11 cellular contexts compared by ENCODE assay signal in the genomic region with DNA sequence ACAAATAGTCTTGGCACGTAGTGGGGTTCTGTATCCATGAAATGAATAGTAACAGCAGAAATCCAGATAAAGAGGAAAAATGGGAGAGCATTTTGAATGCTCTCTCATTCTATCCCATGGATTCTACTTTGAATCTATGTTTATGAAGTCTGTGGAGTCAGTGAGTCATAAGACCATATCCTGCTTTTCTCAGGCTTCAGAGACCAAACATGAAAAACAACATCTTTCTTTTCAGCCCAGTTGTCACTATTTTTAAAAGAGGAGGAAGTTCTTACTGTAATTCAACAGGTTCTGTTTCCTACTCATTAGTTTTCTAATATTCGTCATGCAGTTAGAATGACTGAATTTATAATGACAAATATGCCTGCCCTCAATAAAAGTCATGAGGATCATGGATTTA. TPM values are rescaled to one million over a fixed set of nuclear protein-coding genes. Genes with fewer than 3 reads are reported as not detected.
DNase-seq lines count a peak whose midpoint lies in the region; FAIRE-seq and TF ChIP-seq lines count a peak whose summit lies in the region.
"Had no signal": no experiment of that assay in that cellular context is flagged by ENCODE, and none has a peak within 500 bp of the region (broad histone marks: within the 10 kb centered on the region; RNA-seq: fewer than 3 reads in every experiment).

No MANE protein-coding gene starts in this region.

- H3K79me1 ChIP-seq in mesenchymal stem cell (replicated peaks; ENCODE audit: low read length, poor library complexity, severe bottlenecking), result no peaks in the 10 kb centered on the region

- no peak overlapping the region for H3K4me2 ChIP-seq in mesenchymal stem cell (ENCODE audit: low read length, poor library complexity, severe bottlenecking)

- no peak overlapping the region for H2BK120ac ChIP-seq in mesenchymal stem cell (ENCODE audit: low read depth, low read length)

- no peak overlapping the region for H2AFZ ChIP-seq in mesenchymal stem cell (ENCODE audit: low read depth, low read length)

- H2BK5ac ChIP-seq in mesenchymal stem cell (ENCODE audit: low read depth, low read length, poor library complexity, severe bottlenecking), result no peak overlapping the region

- 75% methylated on average over 1 of the region's 2 CpGs for WGBS in mesenchymal stem cell

- H3K36me3 ChIP-seq in mesenchymal stem cell (ENCODE audit: control insufficient read depth in 1 of 2, insufficient read depth in 2 of 2, low read depth in 1 of 2, low read length in 2 of 2), result no peaks in the 10 kb centered on the region
- H3K36me3 ChIP-seq: neutrophil had no signal

- peak; percentile 21 for DNase-seq in AG20443 (ENCODE audit: low spot score)
- peak; percentile 52 for DNase-seq in HCEC 1CT
- DNase-seq in cardiac fibroblast (ENCODE audit: low read depth in 2 of 2), result peak; percentile 21 to 38
- DNase-seq in mesenchymal stem cell, result peak; percentile 46
- no peak for DNase-seq in pons (ENCODE audit: low spot score)
- no peak for DNase-seq in RPMI8226
- no peak for DNase-seq in HTR-8/SVneo (ENCODE audit: insufficient read length, low spot score)
- no peak for DNase-seq in islet precursor cell
- DNase-seq: activated CD4-positive, alpha-beta T cell treated with anti-CD3 and anti-CD28 coated beads for 1 hour; body of pancreas had no signal

- H3K4me3 ChIP-seq in cardiac fibroblast (replicated peaks in 1 of 2; ENCODE audit: low read depth in 2 of 2, low read length in 2 of 2) (no peak overlapping the region), mesenchymal stem cell (ENCODE audit: insufficient read depth in 1 of 2, low read depth in 1 of 2, low read length in 2 of 2) (no peak overlapping the region)
- H3K4me3 ChIP-seq: body of pancreas had no signal

- H3K14ac ChIP-seq in mesenchymal stem cell (ENCODE audit: low read length in 2 of 2), result no peak overlapping the region

- no peak overlapping the region for H3K9ac ChIP-seq in mesenchymal stem cell (ENCODE audit: low read length)

- H3K23ac ChIP-seq in mesenchymal stem cell (ENCODE audit: low read length in 2 of 2), result no peak overlapping the region

- H4K91ac ChIP-seq in mesenchymal stem cell (ENCODE audit: low read length), result no peak overlapping the region

- no peaks in the 10 kb centered on the region for H3K9me3 ChIP-seq in mesenchymal stem cell (ENCODE audit: control insufficient read depth, low read length)
- H3K9me3 ChIP-seq: body of pancreas, neutrophil had no signal

- H2BK15ac ChIP-seq in mesenchymal stem cell (ENCODE audit: low read depth, poor library complexity, severe bottlenecking), result no peak overlapping the region

- no peak overlapping the region for H3K18ac ChIP-seq in mesenchymal stem cell (ENCODE audit: low read depth in 1 of 2, low read length in 2 of 2)

- FAIRE-seq in HTR-8/SVneo (lab: Jason Lieb, UNC), result no peak

- peak overlapping the region; percentile 93 for H3K27ac ChIP-seq in mesenchymal stem cell (ENCODE audit: low read length, poor library complexity, severe bottlenecking)
- H3K27ac ChIP-seq: body of pancreas, neutrophil had no signal

- H3K4me1 ChIP-seq in mesenchymal stem cell (ENCODE audit: control insufficient read depth, insufficient read depth, low read depth, low read length), result peaks cover 5% of the 10 kb centered on the region

- H3K4ac ChIP-seq in mesenchymal stem cell (ENCODE audit: low read depth in 1 of 2, low read length in 2 of 2), result no peak overlapping the region

- peak overlapping the region; percentile 90 for H2AK5ac ChIP-seq in mesenchymal stem cell (ENCODE audit: low read length, severe bottlenecking)

- no peak for TF ChIP-seq CTCF in cardiac fibroblast (IDR thresholded peaks at IDR 0.05; ENCODE audit: low read depth, low read length)

- H4K8ac ChIP-seq in mesenchymal stem cell (ENCODE audit: low read length), result no peak overlapping the region

- no peaks in the 10 kb centered on the region for H3K27me3 ChIP-seq in mesenchymal stem cell (ENCODE audit: control insufficient read depth in 1 of 2, insufficient read depth in 1 of 2, low read length in 2 of 2)
- H3K27me3 ChIP-seq: body of pancreas, neutrophil had no signal

- H2BK12ac ChIP-seq in mesenchymal stem cell (ENCODE audit: low read length in 2 of 2), result no peak overlapping the region

RNA-seq across cellular contexts. Expression of a gene that starts 39.4 kb away (rescaled TPM):
- polyA plus RNA-seq in mesenchymal stem cell (2013, experiment 1 of 2), result 11.8 TPM
- polyA plus RNA-seq in mesenchymal stem cell (2013, experiment 2 of 2), result 12.3 TPM

Comparison
In these comparisons a context has a peak if more than half of its experiments do, and no peak if none do; other contexts are left out.
1. DNase-seq: peak in AG20443 (single experiment), HCEC 1CT (single experiment), cardiac fibroblast (2 of 2) and mesenchymal stem cell (single experiment); none in pons (single experiment), RPMI8226 (single experiment), HTR-8/SVneo (single experiment) and islet precursor cell (single experiment).